In genomic region chrX:154548028-154548316, GRCh38 we compare ENCODE assay signal across 8 cellular contexts. TPM values are rescaled to one million over a fixed set of nuclear protein-coding genes. Genes with fewer than 3 reads are reported as not detected.
DNase-seq lines count a peak whose midpoint lies in the region; ATAC-seq, FAIRE-seq and TF ChIP-seq lines count a peak whose summit lies in the region.

No MANE protein-coding gene starts in this region.

- peaks cover 11% of the 10 kb centered on the region for H3K4me1 Mint-ChIP-seq in WTC11

- TF ChIP-seq CTCF in HFF-Myc (IDR thresholded peaks at IDR 0.05; ENCODE audit: low read depth, low read length, missing control alignments) = no peak
- no peak for TF ChIP-seq CTCF in WTC11 (IDR thresholded peaks at IDR 0.05)

- ATAC-seq in WTC11 (no peak), right cardiac atrium (no peak), HG02642 (IDR thresholded peaks at IDR 0.05; ENCODE audit: poor library complexity, unreplicated experiment) (no peak), GM21360 (IDR thresholded peaks at IDR 0.05; ENCODE audit: unreplicated experiment) (no peak)

- H3K36me3 Mint-ChIP-seq in WTC11 = peaks cover 7% of the 10 kb centered on the region

- H3K9me3 ChIP-seq in right cardiac atrium (ENCODE audit: control insufficient read depth, low read length) (no peaks in the 10 kb centered on the region), small intestine (ENCODE audit: control insufficient read depth, low read depth) (no peaks in the 10 kb centered on the region)

- DNase-seq in HFF-Myc (ENCODE audit: extremely low read depth, low read depth) (no peak), WTC11 (ENCODE audit: low spot score) (no peak), right cardiac atrium (peak in 1 of 3 donors; percentile 1), small intestine (no peak), NCI-H1436 (lab: John Stamatoyannopoulos, UW) (no peak), iPS-NIHi7 (ENCODE audit: extremely low spot score) (no peak)

- H3K27me3 Mint-ChIP-seq in WTC11 (ENCODE audit: low read depth) = no peaks in the 10 kb centered on the region

- H3K4me3 ChIP-seq in HFF-Myc (replicated peaks; ENCODE audit: low read depth, low read length) (peak overlapping the region; percentile 81), right cardiac atrium (ENCODE audit: low read length) (peak overlapping the region; percentile 58), small intestine (ENCODE audit: low read depth in 1 of 2, low read length in 2 of 2) (peak overlapping the region; percentile 57 to 79)

- POLR2A ChIA-PET in WTC11 (lab: Charles Lee) = interaction anchor here (1.6 kb wide), 1 partner anchor 30 kb away, joined by 3 read pairs; no protein-coding TSS in a partner anchor

- no peaks in the 10 kb centered on the region for H3K9me3 Mint-ChIP-seq in WTC11

- CTCF ChIA-PET in WTC11 (lab: Charles Lee) = interaction anchor here (1.0 kb wide), 2 partner anchors 58 to 175 kb away, joined by 3 to 7 read pairs; partner anchors contain the start of gene SLC10A3

- H3K27me3 ChIP-seq in right cardiac atrium (ENCODE audit: control insufficient read depth, insufficient read depth) (no peaks in the 10 kb centered on the region), small intestine (ENCODE audit: control insufficient read depth in 2 of 2, insufficient read depth in 2 of 2, low read length in 2 of 2) (no peaks in the 10 kb centered on the region)

- WGBS in right cardiac atrium = under 1% methylated on average over 9 of the region's 9 CpGs
- WGBS in small intestine, 3 donors = 0 to 41% (median 10%) methylated on average over 9 of the region's 9 CpGs

- peak overlapping the region; percentile 98 for H3K27ac Mint-ChIP-seq in WTC11

- peak overlapping the region; percentile 97 for H3K4me3 Mint-ChIP-seq in WTC11

- no peak for FAIRE-seq in small intestine (lab: Jason Lieb, UNC)

- H3K36me3 ChIP-seq in small intestine (ENCODE audit: control insufficient read depth in 2 of 2, insufficient read depth in 2 of 2, low read length in 2 of 2) = peaks cover 0 to 1% of the 10 kb centered on the region in 2 donors

- no peaks in the 10 kb centered on the region for H3K4me1 ChIP-seq in right cardiac atrium (ENCODE audit: control insufficient read depth, insufficient read depth, low read length)
- no peaks in the 10 kb centered on the region for H3K4me1 ChIP-seq in small intestine (ENCODE audit: control insufficient read depth in 2 of 2, insufficient read depth in 1 of 2, low read depth in 1 of 2, low read length in 1 of 2)

- H3K27ac ChIP-seq in right cardiac atrium (ENCODE audit: low read length) (peak overlapping the region; percentile 84), small intestine (ENCODE audit: low read depth in 1 of 2, low read length in 1 of 2) (peak overlapping the region; percentile 86 to 98)

- intact Hi-C loops in right cardiac atrium (cut with DNase I) = no loop called here

TF ChIP-seq in WTC11, 78 proteins besides CTCF, POLR2A, EP300 and RAD21:
- no peak for TF ChIP-seq FOXJ3 (CRISPR knock-in tag; IDR thresholded peaks at IDR 0.05; ENCODE audit: borderline replicate concordance)
- TF ChIP-seq, protein P1, sequence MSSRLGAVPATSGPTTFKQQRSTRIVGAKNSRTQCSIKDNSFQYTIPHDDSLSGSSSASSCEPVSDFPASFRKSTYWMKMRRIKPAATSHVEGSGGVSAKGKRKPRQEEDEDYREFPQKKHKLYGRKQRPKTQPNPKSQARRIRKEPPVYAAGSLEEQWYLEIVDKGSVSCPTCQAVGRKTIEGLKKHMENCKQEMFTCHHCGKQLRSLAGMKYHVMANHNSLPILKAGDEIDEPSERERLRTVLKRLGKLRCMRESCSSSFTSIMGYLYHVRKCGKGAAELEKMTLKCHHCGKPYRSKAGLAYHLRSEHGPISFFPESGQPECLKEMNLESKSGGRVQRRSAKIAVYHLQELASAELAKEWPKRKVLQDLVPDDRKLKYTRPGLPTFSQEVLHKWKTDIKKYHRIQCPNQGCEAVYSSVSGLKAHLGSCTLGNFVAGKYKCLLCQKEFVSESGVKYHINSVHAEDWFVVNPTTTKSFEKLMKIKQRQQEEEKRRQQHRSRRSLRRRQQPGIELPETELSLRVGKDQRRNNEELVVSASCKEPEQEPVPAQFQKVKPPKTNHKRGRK (CRISPR knock-in tag; IDR thresholded peaks at IDR 0.05; ENCODE audit: borderline replicate concordance) = no peak

RNA-seq across cellular contexts. Expression of gene IKBKG, which starts 0.6 kb away (rescaled TPM):
- 20.0 to 29.1 TPM (median 22.1 TPM) in 3 replicates for total RNA-seq in WTC11 (2021)
- 10 to 100 TPM; 17.7 to 21.8 (median 19.1) TPM for total RNA-seq in right cardiac atrium
- polyA plus RNA-seq in right cardiac atrium = 17.2 TPM
- 10 to 100 TPM; 21.1 to 34.9 (median 34.2) TPM for polyA plus RNA-seq in small intestine

RNA-seq across cellular contexts. Expression of gene G6PD, which starts 1.3 kb away (rescaled TPM):
- total RNA-seq in WTC11 (2021) (64.7 to 72.8 TPM (median 66.0 TPM) in 3 replicates), right cardiac atrium (10 to 100 TPM; 16.6 to 26.4 (median 23.5) TPM)
- polyA plus RNA-seq in right cardiac atrium (13.2 TPM), small intestine (10 to 100 TPM; 10.5 to 23.4 (median 11.1) TPM)

RNA-seq across cellular contexts. Expression of gene FAM3A, which starts 31.9 kb away (rescaled TPM):
- total RNA-seq in WTC11 (2021) (23.5 to 26.5 TPM (median 25.0 TPM) in 3 replicates), right cardiac atrium (10 to 100 TPM; 55.4 to 60.8 (median 58.9) TPM)
- polyA plus RNA-seq in right cardiac atrium (68.6 TPM), small intestine (100 to 1,000 TPM in 2 of 3 donors, 10 to 100 TPM in 1; 61.4 to 123 (median 119) TPM)

RNA-seq across cellular contexts. Expression of gene CTAG1A, which starts 37.0 kb away (rescaled TPM):
- not detected in 3 replicates for total RNA-seq in WTC11 (2021)
- not detected for total RNA-seq in right cardiac atrium
- not detected for polyA plus RNA-seq in right cardiac atrium
- not detected for polyA plus RNA-seq in small intestine

RNA-seq across cellular contexts. Expression of gene SLC10A3, which starts 57.5 kb away (rescaled TPM):
- total RNA-seq in WTC11 (2021) (8.7 to 9.8 TPM (median 9.6 TPM) in 3 replicates), right cardiac atrium (10 to 100 TPM; 14.4 to 18.9 (median 15.5) TPM)
- polyA plus RNA-seq in right cardiac atrium (17.3 TPM), small intestine (10 to 100 TPM; 11.6 to 19.1 (median 12.4) TPM)
